Comparison of ENCODE assay signal across 1 cellular context in genomic region chr12:63882844-63883243, GRCh38.
TF ChIP-seq lines count a peak whose summit lies in the region.

No MANE protein-coding gene starts in this region.

TF ChIP-seq in SK-N-SH, 30 proteins besides CTCF, POLR2A, EP300 and RAD21 (continued from another document):
- TF ChIP-seq ZBTB33 (IDR thresholded peaks at IDR 0.05; ENCODE audit: borderline replicate concordance, low read depth): no peak
- no peak for TF ChIP-seq RFX5 (IDR thresholded peaks at IDR 0.05; ENCODE audit: low read length)
- no peak for TF ChIP-seq IRF3 (IDR thresholded peaks at IDR 0.05; ENCODE audit: low read depth, low read length)
- TF ChIP-seq TEAD4 (IDR thresholded peaks at IDR 0.05; ENCODE audit: borderline replicate concordance, insufficient read depth): no peak
